ENCODE assay signal across 26 cellular contexts in genomic region chr7:120587281-120587680, GRCh38.
"Had no signal": no experiment of that assay in that cellular context is flagged by ENCODE, and none has a peak within 500 bp of the region (broad histone marks: within the 10 kb centered on the region; RNA-seq: fewer than 3 reads in every experiment).

No MANE protein-coding gene starts in this region.

- DNase-seq: stimulated activated CD4-positive, alpha-beta T cell treated with anti-CD3 and anti-CD28 coated beads, Interleukin-2, amount 100 ng/mL, for 48 hours; stimulated activated CD4-positive, alpha-beta T cell treated with anti-CD3 and anti-CD28 coated beads, Interleukin-4, amount 100 ng/mL, for 1 hour; stimulated activated CD4-positive, alpha-beta T cell treated with anti-CD3 and anti-CD28 coated beads, Interleukin-4, amount 100 ng/mL, for 24 hours; stimulated activated CD4-positive, alpha-beta T cell treated with anti-CD3 and anti-CD28 coated beads, Interleukin-4, amount 100 ng/mL, for 4 hours; stimulated activated CD8-positive, alpha-beta memory T cell treated with anti-CD3 and anti-CD28 coated beads, Interleukin-4, amount 100 ng/mL, for 48 hours; stimulated activated naive B cell treated with anti-CD40 and anti-IgM and Interleukin-4, amounts not matched to agents 10 μg/mL and 1 μg/mL and 100 μg/mL, for 72 hours; stimulated activated naive CD4-positive, alpha-beta T cell; stimulated activated naive CD4-positive, alpha-beta T cell treated with Interleukin-2 at 50 U/mL for 16 hours; stimulated activated naive CD8-positive, alpha-beta T cell treated with anti-CD3 and anti-CD28 coated beads, Interleukin-15, amount 100 ng/mL, for 72 hours; stimulated activated naive CD8-positive, alpha-beta T cell treated with anti-CD3 and anti-CD28 coated beads, Interleukin-15, Interleukin-2, amounts not matched to agents 100 U/mL and 50 U/mL, for 24 hours; stomach; substantia nigra; testis; thyroid gland; tibial artery; transverse colon; upper lobe of left lung; upper lobe of right lung; uterus had no signal

- H3K4me1 ChIP-seq: stomach, suprapubic skin, testis, thyroid gland, tibial artery, tibial nerve, transverse colon, upper lobe of left lung, upper lobe of right lung, uterus, vagina had no signal

- H3K27me3 ChIP-seq: stomach, suprapubic skin, testis, thyroid gland, tibial artery, tibial nerve, transverse colon, upper lobe of left lung, upper lobe of right lung, uterus, vagina had no signal

- ATAC-seq: stimulated activated effector memory CD8-positive, alpha-beta T cell treated with anti-CD3 and anti-CD28 coated beads, Interleukin-12 subunit alpha, Interleukin-12 subunit beta, amount 100 ng/mL, for 72 hours; stimulated activated memory B cell treated with anti-CD40 and anti-IgM and Interleukin-4, amounts not matched to agents 10 μg/mL and 1 μg/mL and 100 μg/mL, for 72 hours; stimulated activated naive B cell treated with anti-CD40 and anti-IgM and Interleukin-4, amounts not matched to agents 10 μg/mL and 1 μg/mL and 100 μg/mL, for 72 hours; stimulated activated naive CD8-positive, alpha-beta T cell treated with anti-CD3 and anti-CD28 coated beads, Interleukin-15, amount 100 ng/mL, for 72 hours; stimulated activated naive CD8-positive, alpha-beta T cell treated with anti-CD3 and anti-CD28 coated beads, Interleukin-15, Interleukin-2, amounts not matched to agents 100 U/mL and 50 U/mL, for 24 hours; upper lobe of right lung had no signal

- H3K36me3 ChIP-seq: stomach, suprapubic skin, thoracic aorta, thyroid gland, tibial artery, tibial nerve, transverse colon, upper lobe of left lung, upper lobe of right lung, uterus, vagina had no signal

- H3K9me3 ChIP-seq: stomach, suprapubic skin, testis, thoracic aorta, thyroid gland, tibial artery, tibial nerve, transverse colon, upper lobe of left lung, upper lobe of right lung, uterus, vagina had no signal

- H3K4me3 ChIP-seq: stomach, suprapubic skin, testis, thoracic aorta, thyroid gland, tibial artery, tibial nerve, transverse colon, upper lobe of left lung, upper lobe of right lung, uterus, vagina had no signal

- H3K27ac ChIP-seq: stomach, suprapubic skin, testis, thoracic aorta, thyroid gland, tibial artery, tibial nerve, transverse colon, upper lobe of left lung, upper lobe of right lung, uterus, vagina had no signal

- FAIRE-seq: urothelium cell line had no signal
